Comparison of ENCODE assay signal across 7 cellular contexts in the genomic region with DNA sequence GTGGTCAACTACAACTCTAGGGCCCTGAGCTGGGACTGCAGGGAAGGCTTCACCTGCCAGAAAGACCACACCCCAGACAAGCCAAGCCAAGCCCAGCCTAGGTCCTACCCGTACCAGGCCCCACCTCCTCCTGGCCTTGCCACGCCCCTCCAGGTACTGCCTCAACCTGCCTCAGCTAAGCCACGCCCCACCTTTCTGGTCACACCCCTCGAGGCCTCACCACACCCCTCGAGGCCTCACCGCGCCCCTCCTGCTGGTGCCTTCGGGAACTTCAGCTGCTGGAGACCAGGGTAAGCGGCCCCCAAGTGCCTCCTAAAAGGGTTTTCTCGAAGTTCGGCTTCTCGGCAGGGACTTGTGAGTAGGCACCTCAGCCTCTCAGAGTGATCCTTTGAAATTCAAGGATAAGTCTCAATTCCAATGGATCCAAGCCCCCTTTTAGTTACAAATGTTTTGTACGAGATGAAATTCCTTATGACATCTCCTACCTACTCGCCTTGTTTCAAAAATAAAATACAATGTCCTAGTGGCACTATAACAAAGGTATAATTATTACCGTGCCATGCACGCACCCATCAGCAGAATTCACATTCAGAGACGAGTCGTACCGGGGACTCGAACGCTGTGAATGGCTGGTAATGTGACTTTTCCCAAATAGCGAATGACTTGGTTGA.
DNase-seq lines count a peak whose midpoint lies in the region; ATAC-seq, FAIRE-seq and TF ChIP-seq lines count a peak whose summit lies in the region.

No MANE protein-coding gene starts in this region.

- H3K27me3 ChIP-seq in WERI-Rb-1 (ENCODE audit: insufficient read depth, low read depth, severe bottlenecking) (no peaks in the 10 kb centered on the region), keratinocyte (ENCODE audit: control insufficient read depth, extremely low read depth, insufficient read depth, low read length) (no peaks in the 10 kb centered on the region), gastroesophageal sphincter (peaks cover 6% of the 10 kb centered on the region)

- H3K36me3 ChIP-seq in WERI-Rb-1 = no peaks in the 10 kb centered on the region
- no peaks in the 10 kb centered on the region for H3K36me3 ChIP-seq in keratinocyte (ENCODE audit: control insufficient read depth in 2 of 2, extremely low read depth in 1 of 2, insufficient read depth in 2 of 2, low read length in 2 of 2)
- H3K36me3 ChIP-seq in gastroesophageal sphincter = no peaks in the 10 kb centered on the region

- H3K4me2 ChIP-seq in keratinocyte (ENCODE audit: control insufficient read depth, extremely low read depth, insufficient read depth, low read depth, low read length) = peak overlapping the region; percentile 30

- dilution Hi-C loops in keratinocyte (cut with MboI; ENCODE audit: extremely low pct_ligation_motif_present, low sequenced_read_pairs) = no loop called here

- H3K79me2 ChIP-seq in keratinocyte (ENCODE audit: control insufficient read depth, insufficient read depth, low read length) = no peaks in the 10 kb centered on the region

- ATAC-seq in GM18502 (IDR thresholded peaks at IDR 0.05; ENCODE audit: poor library complexity, unreplicated experiment) (peak; percentile 83), HG02759 (IDR thresholded peaks at IDR 0.05; ENCODE audit: unreplicated experiment) (peak; percentile 71), gastroesophageal sphincter (no peak)

- peak; percentile 11 for DNase-seq in WERI-Rb-1
- peak; percentile 49 for DNase-seq in keratinocyte (ENCODE audit: low read depth, low spot score)
- DNase-seq in NCI-H2196 (lab: John Stamatoyannopoulos, UW; ENCODE audit: unreplicated experiment) = no peak
- DNase-seq in MV-4-11 (lab: John Stamatoyannopoulos, UW) = no peak

- H3K27ac ChIP-seq in WERI-Rb-1 (no peak overlapping the region), keratinocyte (ENCODE audit: control insufficient read depth, insufficient read depth, low read length) (no peak overlapping the region), gastroesophageal sphincter (no peak overlapping the region)

- no peak overlapping the region for H3K9ac ChIP-seq in keratinocyte (ENCODE audit: control insufficient read depth, extremely low read depth, insufficient read depth, low read length)

- TF ChIP-seq EP300 in gastroesophageal sphincter (IDR thresholded peaks at IDR 0.05) = no peak

- peaks cover 29% of the 10 kb centered on the region for H3K4me1 ChIP-seq in keratinocyte (ENCODE audit: control insufficient read depth, extremely low read depth, insufficient read depth, low read length)
- no peaks in the 10 kb centered on the region for H3K4me1 ChIP-seq in gastroesophageal sphincter

- no peak for TF ChIP-seq POLR2A in gastroesophageal sphincter (IDR thresholded peaks at IDR 0.05)

- H3K4me3 ChIP-seq in WERI-Rb-1 (ENCODE audit: low read depth, low read length) (no peak overlapping the region), keratinocyte (ENCODE audit: control insufficient read depth in 2 of 3, extremely low read depth in 1 of 3, insufficient read depth in 2 of 3, low read depth in 1 of 3, low read length in 3 of 3) (no peak overlapping the region), gastroesophageal sphincter (no peak overlapping the region)

- H2AFZ ChIP-seq in keratinocyte (ENCODE audit: control insufficient read depth, low read length) = no peak overlapping the region

- FAIRE-seq in keratinocyte (lab: Jason Lieb, UNC) = peak; percentile 52

- TF ChIP-seq CTCF in WERI-Rb-1 (IDR thresholded peaks at IDR 0.05; ENCODE audit: low read depth, low read length) = no peak
- peak; percentile 62 to 78 (median 70) for TF ChIP-seq CTCF in keratinocyte (optimal IDR thresholded peaks at IDR 0.05 in 1 of 3, IDR thresholded peaks at IDR 0.05 in 1 of 3, conservative IDR thresholded peaks at IDR 0.05 in 1 of 3; ENCODE audit: extremely low read depth in 1 of 3, insufficient read depth in 2 of 3, low read length in 3 of 3)
- no peak for TF ChIP-seq CTCF in gastroesophageal sphincter (IDR thresholded peaks at IDR 0.05)

- no peaks in the 10 kb centered on the region for H4K20me1 ChIP-seq in keratinocyte (ENCODE audit: control insufficient read depth, extremely low read depth, insufficient read depth, low read length)

- H3K9me3 ChIP-seq in WERI-Rb-1 (ENCODE audit: severe bottlenecking) (no peaks in the 10 kb centered on the region), keratinocyte (ENCODE audit: control insufficient read depth, low read depth, low read length) (no peaks in the 10 kb centered on the region), gastroesophageal sphincter (no peaks in the 10 kb centered on the region)

- no peaks in the 10 kb centered on the region for H3K9me1 ChIP-seq in keratinocyte (ENCODE audit: control insufficient read depth, extremely low read depth, insufficient read depth, low read length)

- 60 to 61% methylated on average over 5 to 13 of the region's 22 CpGs for whole genome bisulfite sequencing in gastroesophageal sphincter (ENCODE audit: low coverage in 1 of 2), 2 donors

Comparison
In these comparisons a context has a peak if more than half of its experiments do, and no peak if none do; other contexts are left out.
1. DNase-seq: peak in WERI-Rb-1 (single experiment) and keratinocyte (single experiment); none in NCI-H2196 (single experiment) and MV-4-11 (single experiment).
2. CTCF ChIP-seq: peak in keratinocyte (3 of 3); none in WERI-Rb-1 (single experiment) and gastroesophageal sphincter (0 of 4).